1 cellular context compared by ENCODE assay signal in genomic region chr17:28853295-28853694, GRCh38.
TF ChIP-seq lines count a peak whose summit lies in the region.

No MANE protein-coding gene starts in this region.

TF ChIP-seq in GM23338, 12 proteins besides CTCF, POLR2A, EP300 and RAD21:
- TF ChIP-seq, protein P1, sequence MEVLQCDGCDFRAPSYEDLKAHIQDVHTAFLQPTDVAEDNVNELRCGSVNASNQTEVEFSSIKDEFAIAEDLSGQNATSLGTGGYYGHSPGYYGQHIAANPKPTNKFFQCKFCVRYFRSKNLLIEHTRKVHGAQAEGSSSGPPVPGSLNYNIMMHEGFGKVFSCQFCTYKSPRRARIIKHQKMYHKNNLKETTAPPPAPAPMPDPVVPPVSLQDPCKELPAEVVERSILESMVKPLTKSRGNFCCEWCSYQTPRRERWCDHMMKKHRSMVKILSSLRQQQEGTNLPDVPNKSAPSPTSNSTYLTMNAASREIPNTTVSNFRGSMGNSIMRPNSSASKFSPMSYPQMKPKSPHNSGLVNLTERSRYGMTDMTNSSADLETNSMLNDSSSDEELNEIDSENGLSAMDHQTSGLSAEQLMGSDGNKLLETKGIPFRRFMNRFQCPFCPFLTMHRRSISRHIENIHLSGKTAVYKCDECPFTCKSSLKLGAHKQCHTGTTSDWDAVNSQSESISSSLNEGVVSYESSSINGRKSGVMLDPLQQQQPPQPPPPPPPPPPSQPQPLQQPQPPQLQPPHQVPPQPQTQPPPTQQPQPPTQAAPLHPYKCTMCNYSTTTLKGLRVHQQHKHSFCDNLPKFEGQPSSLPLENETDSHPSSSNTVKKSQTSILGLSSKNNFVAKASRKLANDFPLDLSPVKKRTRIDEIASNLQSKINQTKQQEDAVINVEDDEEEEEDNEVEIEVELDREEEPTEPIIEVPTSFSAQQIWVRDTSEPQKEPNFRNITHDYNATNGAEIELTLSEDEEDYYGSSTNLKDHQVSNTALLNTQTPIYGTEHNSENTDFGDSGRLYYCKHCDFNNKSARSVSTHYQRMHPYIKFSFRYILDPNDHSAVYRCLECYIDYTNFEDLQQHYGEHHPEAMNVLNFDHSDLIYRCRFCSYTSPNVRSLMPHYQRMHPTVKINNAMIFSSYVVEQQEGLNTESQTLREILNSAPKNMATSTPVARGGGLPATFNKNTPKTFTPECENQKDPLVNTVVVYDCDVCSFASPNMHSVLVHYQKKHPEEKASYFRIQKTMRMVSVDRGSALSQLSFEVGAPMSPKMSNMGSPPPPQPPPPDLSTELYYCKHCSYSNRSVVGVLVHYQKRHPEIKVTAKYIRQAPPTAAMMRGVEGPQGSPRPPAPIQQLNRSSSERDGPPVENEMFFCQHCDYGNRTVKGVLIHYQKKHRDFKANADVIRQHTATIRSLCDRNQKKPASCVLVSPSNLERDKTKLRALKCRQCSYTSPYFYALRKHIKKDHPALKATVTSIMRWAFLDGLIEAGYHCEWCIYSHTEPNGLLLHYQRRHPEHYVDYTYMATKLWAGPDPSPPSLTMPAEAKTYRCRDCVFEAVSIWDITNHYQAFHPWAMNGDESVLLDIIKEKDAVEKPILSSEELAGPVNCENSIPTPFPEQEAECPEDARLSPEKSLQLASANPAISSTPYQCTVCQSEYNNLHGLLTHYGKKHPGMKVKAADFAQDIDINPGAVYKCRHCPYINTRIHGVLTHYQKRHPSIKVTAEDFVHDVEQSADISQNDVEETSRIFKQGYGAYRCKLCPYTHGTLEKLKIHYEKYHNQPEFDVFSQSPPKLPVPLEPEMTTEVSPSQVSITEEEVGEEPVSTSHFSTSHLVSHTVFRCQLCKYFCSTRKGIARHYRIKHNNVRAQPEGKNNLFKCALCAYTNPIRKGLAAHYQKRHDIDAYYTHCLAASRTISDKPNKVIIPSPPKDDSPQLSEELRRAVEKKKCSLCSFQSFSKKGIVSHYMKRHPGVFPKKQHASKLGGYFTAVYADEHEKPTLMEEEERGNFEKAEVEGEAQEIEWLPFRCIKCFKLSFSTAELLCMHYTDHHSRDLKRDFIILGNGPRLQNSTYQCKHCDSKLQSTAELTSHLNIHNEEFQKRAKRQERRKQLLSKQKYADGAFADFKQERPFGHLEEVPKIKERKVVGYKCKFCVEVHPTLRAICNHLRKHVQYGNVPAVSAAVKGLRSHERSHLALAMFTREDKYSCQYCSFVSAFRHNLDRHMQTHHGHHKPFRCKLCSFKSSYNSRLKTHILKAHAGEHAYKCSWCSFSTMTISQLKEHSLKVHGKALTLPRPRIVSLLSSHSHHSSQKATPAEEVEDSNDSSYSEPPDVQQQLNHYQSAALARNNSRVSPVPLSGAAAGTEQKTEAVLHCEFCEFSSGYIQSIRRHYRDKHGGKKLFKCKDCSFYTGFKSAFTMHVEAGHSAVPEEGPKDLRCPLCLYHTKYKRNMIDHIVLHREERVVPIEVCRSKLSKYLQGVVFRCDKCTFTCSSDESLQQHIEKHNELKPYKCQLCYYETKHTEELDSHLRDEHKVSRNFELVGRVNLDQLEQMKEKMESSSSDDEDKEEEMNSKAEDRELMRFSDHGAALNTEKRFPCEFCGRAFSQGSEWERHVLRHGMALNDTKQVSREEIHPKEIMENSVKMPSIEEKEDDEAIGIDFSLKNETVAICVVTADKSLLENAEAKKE (CRISPR knock-in tag; IDR thresholded peaks at IDR 0.05): no peak
TF ChIP-seq in GM23338: peak in this region for 0.
